ENCODE assay signal across 1 cellular context in genomic region chr12:124603143-124603542, GRCh38.
TF ChIP-seq lines count a peak whose summit lies in the region.

No MANE protein-coding gene starts in this region.

TF ChIP-seq in HepG2, 621 proteins besides CTCF, POLR2A, EP300 and RAD21:
- TF ChIP-seq NFE2L2 (IDR thresholded peaks at IDR 0.05; ENCODE audit: low read length) (no peak), ZNF121 (CRISPR knock-in tag; IDR thresholded peaks at IDR 0.05) (no peak), ZNF333 (CRISPR knock-in tag; IDR thresholded peaks at IDR 0.05; ENCODE audit: borderline replicate concordance) (no peak), SMAD9 (CRISPR knock-in tag; IDR thresholded peaks at IDR 0.05) (no peak), SSRP1 (CRISPR knock-in tag; IDR thresholded peaks at IDR 0.05) (no peak), CSRNP2 (CRISPR knock-in tag; conservative IDR thresholded peaks at IDR 0.05; ENCODE audit: low read depth) (no peak)
